In genomic region chr11:36449566-36450390, GRCh38 we compare ENCODE assay signal across 8 cellular contexts.
A peak's percentile ranks its signal among the peaks of the same experiment; 100 is the strongest.
DNase-seq lines count a peak whose midpoint lies in the region; ATAC-seq and TF ChIP-seq lines count a peak whose summit lies in the region.

No MANE protein-coding gene starts in this region.

- H3K9me3 ChIP-seq in ascending aorta (no peaks in the 10 kb centered on the region), BE2C (no peaks in the 10 kb centered on the region)

- peaks cover 16% of the 10 kb centered on the region for H3K36me3 Mint-ChIP-seq in nephron (ENCODE audit: low read depth)

- no peak for DNase-seq in ascending aorta (ENCODE audit: low spot score in 2 of 2)
- no peak for DNase-seq in BE2C
- no peak for DNase-seq in pons (ENCODE audit: low spot score)
- DNase-seq in posterior vena cava (ENCODE audit: low spot score) = no peak
- DNase-seq in NCI-H1694 (lab: John Stamatoyannopoulos, UW) = no peak

- no peak overlapping the region for H3K27ac ChIP-seq in ascending aorta

- TF ChIP-seq CTCF in ascending aorta (IDR thresholded peaks at IDR 0.05) (no peak), nephron (IDR thresholded peaks at IDR 0.05; ENCODE audit: unreplicated experiment in 3 of 3) (no peak), BE2C (IDR thresholded peaks at IDR 0.05; ENCODE audit: low read depth, low read length) (no peak)

- ATAC-seq in GM18870 (IDR thresholded peaks at IDR 0.05; ENCODE audit: unreplicated experiment) (peak; percentile 59), HG02938 (IDR thresholded peaks at IDR 0.05; ENCODE audit: unreplicated experiment) (peak; percentile 57)

- H3K4me3 Mint-ChIP-seq in nephron = no peak overlapping the region

- no peaks in the 10 kb centered on the region for H3K36me3 ChIP-seq in ascending aorta
- no peaks in the 10 kb centered on the region for H3K36me3 ChIP-seq in BE2C

- peak overlapping the region in 2 of 3 experiments; percentile 33 to 51 for H3K27ac Mint-ChIP-seq in nephron

- no peaks in the 10 kb centered on the region for H3K9me3 Mint-ChIP-seq in nephron

- H3K4me1 ChIP-seq in ascending aorta = peaks cover 6 to 38% of the 10 kb centered on the region in 2 donors
- no peaks in the 10 kb centered on the region for H3K4me1 ChIP-seq in BE2C

- peak overlapping the region; percentile 17 to 34 for H3K4me3 ChIP-seq in ascending aorta
- no peak overlapping the region for H3K4me3 ChIP-seq in BE2C (ENCODE audit: low read depth, low read length)

- intact Hi-C loops in ascending aorta (cut with DNase I) (no loop called here), posterior vena cava (cut with DNase I) (no loop called here)

- H3K27me3 ChIP-seq in ascending aorta (no peaks in the 10 kb centered on the region), BE2C (no peaks in the 10 kb centered on the region)

- peaks cover 67% of the 10 kb centered on the region for H3K4me1 Mint-ChIP-seq in nephron

- no peaks in the 10 kb centered on the region for H3K27me3 Mint-ChIP-seq in nephron (ENCODE audit: low read depth)
